In genomic region chrX:50813843-50814661, GRCh38 we compare ENCODE assay signal across 8 cellular contexts. TPM values are rescaled to one million over a fixed set of nuclear protein-coding genes. Genes with fewer than 3 reads are reported as not detected.
A peak's percentile ranks its signal among the peaks of the same experiment; 100 is the strongest.
DNase-seq lines count a peak whose midpoint lies in the region; TF ChIP-seq lines count a peak whose summit lies in the region.

Gene SHROOM4, minus strand, starts transcription at chrX:50814194. Its CDS starts 176 bp downstream, at chrX:50814018.

- DNase-seq in HFF-Myc (ENCODE audit: extremely low read depth, low read depth) = no peak
- DNase-seq in astrocyte of the spinal cord (ENCODE audit: low read depth, low spot score) = peak; percentile 72
- DNase-seq in putamen (ENCODE audit: low spot score) = peak; percentile 76
- DNase-seq in OCI-M2 (lab: John Stamatoyannopoulos, UW; ENCODE audit: unreplicated experiment) = no peak
- no peak for DNase-seq in RWPE1 (ENCODE audit: low spot score)
- no peak for DNase-seq in GM20000 (ENCODE audit: low spot score)
- DNase-seq in HFFc6 = no peak

- H3K27ac Mint-ChIP-seq in HFFc6 = no peak within 1 kb of the TSS

- in situ Hi-C loops in astrocyte of the spinal cord (cut with HindIII; ENCODE audit: low sequenced_read_pairs) = no loop called here

- H3K4me3 Mint-ChIP-seq in HFFc6 = no peak within 1 kb of the TSS; the same call in 1 of the 2 replicates

- TF ChIP-seq CTCF in HFF-Myc (IDR thresholded peaks at IDR 0.05; ENCODE audit: low read depth, low read length, missing control alignments) = no peak
- TF ChIP-seq CTCF in astrocyte of the spinal cord (IDR thresholded peaks at IDR 0.05; ENCODE audit: low read depth, low read length) = no peak
- TF ChIP-seq CTCF in RWPE1 (conservative IDR thresholded peaks at IDR 0.05; ENCODE audit: low read depth) = no peak
- TF ChIP-seq CTCF in GM20000 (IDR thresholded peaks at IDR 0.05; ENCODE audit: extremely low read depth, missing control alignments) = no peak
- TF ChIP-seq CTCF in HFFc6 (IDR thresholded peaks at IDR 0.05) = no peak

- no peaks in the 10 kb centered on the region for H3K4me1 Mint-ChIP-seq in HFFc6 (ENCODE audit: low read depth)

- POLR2A ChIA-PET in RWPE1 (lab: Yijun Ruan, JAX; ENCODE audit: low non-redundant PET) = no interaction called here

- no peaks in the 10 kb centered on the region for H3K36me3 Mint-ChIP-seq in HFFc6 (ENCODE audit: low read depth)

- no peak within 1 kb of the TSS for H3K27ac ChIP-seq in RWPE1

- H3K27me3 Mint-ChIP-seq in HFFc6 (ENCODE audit: insufficient read depth) = peaks cover 4% of the 10 kb centered on the region

- H3K4me3 ChIP-seq in HFF-Myc (replicated peaks; ENCODE audit: low read depth, low read length) (peak within 1 kb of the TSS; percentile 25), astrocyte of the spinal cord (ENCODE audit: low read depth, low read length) (peak within 1 kb of the TSS; percentile 56), iPS-11a (ENCODE audit: low read depth, low read length) (peak within 1 kb of the TSS; percentile 48)

- H3K9me3 Mint-ChIP-seq in HFFc6 = peaks cover 4% of the 10 kb centered on the region; the same call in 1 of the 2 replicates

- CTCF ChIA-PET in RWPE1 (lab: Yijun Ruan, JAX) = no interaction called here

RNA-seq across cellular contexts. Expression of gene SHROOM4, which starts in this region (rescaled TPM):
- not detected for total RNA-seq in HFFc6 (2021; fragmentation: NEBNext Ultra II Directional; extraction: Animal tissue kit (Norgen Biotek cat#: 25700))

Comparison
In these comparisons a context has a peak if more than half of its experiments do, and no peak if none do; other contexts are left out.
1. DNase-seq: peak in astrocyte of the spinal cord (single experiment) and putamen (single experiment); none in HFF-Myc (single experiment), OCI-M2 (single experiment), RWPE1 (single experiment), GM20000 (single experiment) and HFFc6 (single experiment).
2. Peak in every context shown above with its lines, with median percentiles within 50 percentile points of each other: H3K4me3 ChIP-seq.